20 cellular contexts compared by ENCODE assay signal in genomic region chr5:110169461-110169860, GRCh38.
DNase-seq lines count a peak whose midpoint lies in the region; ATAC-seq, FAIRE-seq and TF ChIP-seq lines count a peak whose summit lies in the region.
"Had no signal": no experiment of that assay in that cellular context is flagged by ENCODE, and none has a peak within 500 bp of the region (broad histone marks: within the 10 kb centered on the region; RNA-seq: fewer than 3 reads in every experiment).

No MANE protein-coding gene starts in this region.

- DNase-seq in D721Med (ENCODE audit: insufficient read length, low spot score) (peak; percentile 23), NCI-H524 treated with DMSO at 0.1 percent for 48 hours (lab: John Stamatoyannopoulos, UW) (peak; percentile 84), NCI-H82 treated with DMSO at 0.1 percent for 48 hours (lab: John Stamatoyannopoulos, UW; ENCODE audit: unreplicated experiment) (peak; percentile 78), AG20443 (ENCODE audit: low spot score) (no peak), ecto neural progenitor cell (ENCODE audit: low spot score) (no peak), EL (no peak)
- DNase-seq: 8988T; ACHN; AML-193; Caco-2; Calu3; CD4-positive, alpha-beta T cell; CD8-positive, alpha-beta T cell; DMS79 treated with DMSO at 0.1 percent for 48 hours; GDM1 had no signal

- peak; percentile 97 for FAIRE-seq in D721Med (lab: Jason Lieb, UNC)
- FAIRE-seq: A204.1, GM12878, GM12892, GM18507 had no signal

- no peak for ATAC-seq in HG03469 (IDR thresholded peaks at IDR 0.05; ENCODE audit: unreplicated experiment)
- ATAC-seq: CD8-positive, alpha-beta T cell; GM12878 had no signal

- no peak for TF ChIP-seq CTCF in D721Med (IDR thresholded peaks at IDR 0.05; ENCODE audit: insufficient read depth, missing control alignments)

Comparison
In these comparisons a context has a peak if more than half of its experiments do, and no peak if none do; other contexts are left out.
1. DNase-seq: peak in D721Med (single experiment), NCI-H524 treated with DMSO at 0.1 percent for 48 hours (single experiment) and NCI-H82 treated with DMSO at 0.1 percent for 48 hours (single experiment); none in AG20443 (single experiment), ecto neural progenitor cell (single experiment) and EL (single experiment).